Comparison of ENCODE assay signal across 22 cellular contexts in genomic region chr9:4969130-4969529, GRCh38.
"Had no signal": no experiment of that assay in that cellular context is flagged by ENCODE, and none has a peak within 500 bp of the region (broad histone marks: within the 10 kb centered on the region; RNA-seq: fewer than 3 reads in every experiment).

No MANE protein-coding gene starts in this region.

- DNase-seq: activated CD4-positive, alpha-beta T cell treated with anti-CD3 and anti-CD28 coated beads, Interleukin-2, amount 50 U/mL, for 48 hours; aorta; effector CD4-positive, alpha-beta T cell; heart right ventricle; lower lobe of right lung; mesendoderm; naive B cell; posterior cingulate gyrus; right lobe of liver; stimulated activated CD4-positive, alpha-beta T cell treated with anti-CD3 and anti-CD28 coated beads, Interleukin-2, amount 100 ng/mL, for 24 hours; T-helper 17 cell; upper lobe of left lung had no signal

- H3K4me2 ChIP-seq: neural progenitor cell had no signal

- H3K27ac ChIP-seq: heart right ventricle, lower lobe of right lung, neural progenitor cell, right lobe of liver, SJSA1, skin epidermis, thoracic aorta, upper lobe of left lung had no signal

- ATAC-seq: heart right ventricle; left lobe of liver; lower lobe of right lung; right lobe of liver; Right ventricle myocardium inferior; stimulated activated memory B cell treated with anti-CD40 and anti-IgM and Interleukin-4, amounts not matched to agents 10 μg/mL and 1 μg/mL and 100 μg/mL, for 72 hours; T-helper 17 cell had no signal

- H3K27ac Mint-ChIP-seq: brain; dendritic cell treated with granulocyte-macrophage colony-stimulating factor and Interleukin-4, amounts not matched to agents 40 ng/mL and 50 ng/mL, for 4 days; neural progenitor cell; stimulated activated memory B cell treated with anti-CD40 and anti-IgM and Interleukin-4, amounts not matched to agents 10 μg/mL and 1 μg/mL and 100 μg/mL, for 72 hours; T-helper 17 cell had no signal

- H3K4me3 Mint-ChIP-seq: brain; dendritic cell treated with granulocyte-macrophage colony-stimulating factor and Interleukin-4, amounts not matched to agents 40 ng/mL and 50 ng/mL, for 4 days; naive B cell; neural progenitor cell; stimulated activated memory B cell treated with anti-CD40 and anti-IgM and Interleukin-4, amounts not matched to agents 10 μg/mL and 1 μg/mL and 100 μg/mL, for 72 hours; T-helper 17 cell had no signal

- H3K9me3 ChIP-seq: lower lobe of right lung, right lobe of liver, SJSA1, thoracic aorta, upper lobe of left lung had no signal

- H3K4me3 ChIP-seq: heart right ventricle, lower lobe of right lung, neural progenitor cell, right lobe of liver, SJSA1, skin epidermis, thoracic aorta, upper lobe of left lung had no signal

- H3K4me1 ChIP-seq: lower lobe of right lung, right lobe of liver, SJSA1 had no signal

- H3K27me3 ChIP-seq: heart right ventricle, neural progenitor cell, right lobe of liver, SJSA1, upper lobe of left lung had no signal

- H3K36me3 ChIP-seq: heart right ventricle, lower lobe of right lung, neural progenitor cell, right lobe of liver, SJSA1, thoracic aorta, upper lobe of left lung had no signal

- H3K36me3 Mint-ChIP-seq: neural progenitor cell had no signal

- FAIRE-seq: endometrium had no signal

- H3K27me3 Mint-ChIP-seq: brain; dendritic cell treated with granulocyte-macrophage colony-stimulating factor and Interleukin-4, amounts not matched to agents 40 ng/mL and 50 ng/mL, for 4 days; naive B cell; stimulated activated memory B cell treated with anti-CD40 and anti-IgM and Interleukin-4, amounts not matched to agents 10 μg/mL and 1 μg/mL and 100 μg/mL, for 72 hours had no signal
